ENCODE assay signal across 8 cellular contexts in genomic region chr11:65778901-65779668, GRCh38. TPM values are rescaled to one million over a fixed set of nuclear protein-coding genes. Genes with fewer than 3 reads are reported as not detected.
DNase-seq lines count a peak whose midpoint lies in the region; ATAC-seq, FAIRE-seq and TF ChIP-seq lines count a peak whose summit lies in the region.

No MANE protein-coding gene starts in this region.

- peak overlapping the region; percentile 86 for H3K4me2 ChIP-seq in astrocyte (ENCODE audit: low read length)

- H3K36me3 Mint-ChIP-seq in activated naive CD4-positive, alpha-beta T cell treated with anti-CD3 and anti-CD28 coated beads, Interleukin-2, amount 10 ng/mL, durations not matched to agents 7 days and 5 days: peaks cover 13% of the 10 kb centered on the region
- H3K36me3 Mint-ChIP-seq in astrocyte (ENCODE audit: low read depth, unreplicated experiment): peaks cover 14% of the 10 kb centered on the region

- H3K27ac ChIP-seq in astrocyte (ENCODE audit: low read depth, low read length) (no peak overlapping the region), lower lobe of right lung (peak overlapping the region; percentile 94), upper lobe of left lung (peak overlapping the region; percentile 93 to 99 (median 96))

- H3K9me3 Mint-ChIP-seq in activated naive CD4-positive, alpha-beta T cell treated with anti-CD3 and anti-CD28 coated beads, Interleukin-2, amount 10 ng/mL, durations not matched to agents 7 days and 5 days: no peaks in the 10 kb centered on the region
- H3K9me3 Mint-ChIP-seq in astrocyte (ENCODE audit: unreplicated experiment): no peaks in the 10 kb centered on the region

- ATAC-seq in lower lobe of right lung (no peak), upper lobe of left lung (ENCODE audit: low FRiP score in 2 of 2) (no peak), GM19324 (IDR thresholded peaks at IDR 0.05; ENCODE audit: low FRiP score, unreplicated experiment) (no peak), HG02970 (IDR thresholded peaks at IDR 0.05; ENCODE audit: low FRiP score, unreplicated experiment) (no peak)

- FAIRE-seq in astrocyte (lab: Jason Lieb, UNC): no peak

- H4K20me1 ChIP-seq in astrocyte (ENCODE audit: insufficient read depth, low read length): peaks cover 42% of the 10 kb centered on the region

- H3K27ac Mint-ChIP-seq in activated naive CD4-positive, alpha-beta T cell treated with anti-CD3 and anti-CD28 coated beads, Interleukin-2, amount 10 ng/mL, durations not matched to agents 7 days and 5 days: peak overlapping the region; percentile 11
- no peak overlapping the region for H3K27ac Mint-ChIP-seq in astrocyte (ENCODE audit: unreplicated experiment)

- TF ChIP-seq CTCF in astrocyte (IDR thresholded peaks at IDR 0.05; ENCODE audit: insufficient read depth, low read depth, low read length): no peak
- TF ChIP-seq CTCF in lower lobe of right lung (IDR thresholded peaks at IDR 0.05): no peak
- TF ChIP-seq CTCF in upper lobe of left lung (IDR thresholded peaks at IDR 0.05): no peak

- no peak for DNase-seq in activated naive CD4-positive, alpha-beta T cell treated with anti-CD3 and anti-CD28 coated beads, Interleukin-2, amount 10 ng/mL, durations not matched to agents 7 days and 5 days
- no peak for DNase-seq in activated naive CD4-positive, alpha-beta T cell treated with Interleukin-2 at 50 U/mL for 16 hours
- DNase-seq in astrocyte (ENCODE audit: low read depth) (no peak), lower lobe of right lung (no peak), upper lobe of left lung (peak in 1 of 2 donors; percentile 82), NCI-H446 (lab: John Stamatoyannopoulos, UW) (no peak)

- H3K4me1 ChIP-seq in astrocyte (ENCODE audit: insufficient read depth, low read length): peaks cover 6% of the 10 kb centered on the region
- H3K4me1 ChIP-seq in lower lobe of right lung: peaks cover 56% of the 10 kb centered on the region
- H3K4me1 ChIP-seq in upper lobe of left lung: peaks cover 44 to 70% (median 59%) of the 10 kb centered on the region in 4 donors

- no peak for TF ChIP-seq EP300 in upper lobe of left lung (IDR thresholded peaks at IDR 0.05)

- H3K9me3 ChIP-seq in astrocyte (ENCODE audit: insufficient read depth, low read depth, low read length): no peaks in the 10 kb centered on the region
- no peaks in the 10 kb centered on the region for H3K9me3 ChIP-seq in lower lobe of right lung
- no peaks in the 10 kb centered on the region for H3K9me3 ChIP-seq in upper lobe of left lung

- H3K4me1 Mint-ChIP-seq in activated naive CD4-positive, alpha-beta T cell treated with anti-CD3 and anti-CD28 coated beads, Interleukin-2, amount 10 ng/mL, durations not matched to agents 7 days and 5 days: peaks cover 14% of the 10 kb centered on the region
- H3K4me1 Mint-ChIP-seq in astrocyte (ENCODE audit: low read depth, unreplicated experiment): peaks cover 7% of the 10 kb centered on the region

- H3K4me3 Mint-ChIP-seq in activated naive CD4-positive, alpha-beta T cell treated with anti-CD3 and anti-CD28 coated beads, Interleukin-2, amount 10 ng/mL, durations not matched to agents 7 days and 5 days: peak overlapping the region; percentile 89
- peak overlapping the region; percentile 79 for H3K4me3 Mint-ChIP-seq in astrocyte (ENCODE audit: unreplicated experiment)

- WGBS in upper lobe of left lung, 2 donors: 94 to 96% methylated on average over 11 to 25 of the region's 25 CpGs

- H3K36me3 ChIP-seq in astrocyte (ENCODE audit: insufficient read depth, low read length): no peaks in the 10 kb centered on the region
- peaks cover 36% of the 10 kb centered on the region for H3K36me3 ChIP-seq in lower lobe of right lung
- peaks cover 0 to 31% (median 24%) of the 10 kb centered on the region in 4 donors for H3K36me3 ChIP-seq in upper lobe of left lung

- H3K79me2 ChIP-seq in astrocyte (ENCODE audit: insufficient read depth, low read length): peaks cover 18% of the 10 kb centered on the region

- peaks cover 26% of the 10 kb centered on the region for H3K27me3 Mint-ChIP-seq in activated naive CD4-positive, alpha-beta T cell treated with anti-CD3 and anti-CD28 coated beads, Interleukin-2, amount 10 ng/mL, durations not matched to agents 7 days and 5 days
- H3K27me3 Mint-ChIP-seq in astrocyte (ENCODE audit: low read depth, unreplicated experiment): peaks cover 14% of the 10 kb centered on the region

- CTCF ChIA-PET in activated naive CD4-positive, alpha-beta T cell treated with anti-CD3 and anti-CD28 coated beads, Interleukin-2, amount 10 ng/mL, durations not matched to agents 7 days and 5 days (lab: Charles Lee): interaction anchor here (0.5 to 9.6 kb wide), 37 partner anchors 8 to 385 kb away, joined by 3 to 128 read pairs (median 5); partner anchors contain the start of genes CCDC85B, FIBP, KAT5 and RELA

- H3K27me3 ChIP-seq in astrocyte (ENCODE audit: insufficient read depth, low read length) (no peaks in the 10 kb centered on the region), lower lobe of right lung (ENCODE audit: low read depth) (no peaks in the 10 kb centered on the region), upper lobe of left lung (no peaks in the 10 kb centered on the region)

- H3K4me3 ChIP-seq in astrocyte (ENCODE audit: insufficient read depth, low read depth, low read length) (peak overlapping the region; percentile 73), lower lobe of right lung (peak overlapping the region; percentile 73), upper lobe of left lung (peak overlapping the region; percentile 80 to 98 (median 92))

- H2AFZ ChIP-seq in astrocyte (ENCODE audit: low read depth, low read length): no peak overlapping the region

- TF ChIP-seq POLR2A in upper lobe of left lung (IDR thresholded peaks at IDR 0.05): no peak

- intact Hi-C loops in lower lobe of right lung (cut with DNase I): no loop called here

- no peak overlapping the region for H3K9ac ChIP-seq in astrocyte (ENCODE audit: low read length)

RNA-seq across cellular contexts. Expression of gene AP5B1, which starts 1.7 kb away (rescaled TPM):
- total RNA-seq in astrocyte (10.4 and 10.9 TPM in 2 replicates), lower lobe of right lung (46.3 TPM), upper lobe of left lung (10 to 100 TPM; 24.8 to 66.0 (median 46.8) TPM)

RNA-seq across cellular contexts. Expression of gene OVOL1, which starts 7.8 kb away (rescaled TPM):
- total RNA-seq in astrocyte: 0.22 and 1.0 TPM in 2 replicates
- 0.89 TPM for total RNA-seq in lower lobe of right lung
- 1 to 10 TPM in 2 of 6 donors, under 1 TPM in 4; under 0.01 to 2.2 (median 0.77) TPM for total RNA-seq in upper lobe of left lung

RNA-seq across cellular contexts. Expression of gene SNX32, which starts 54.7 kb away (rescaled TPM):
- total RNA-seq in astrocyte (1.2 and 1.5 TPM in 2 replicates), lower lobe of right lung (0.47 TPM), upper lobe of left lung (under 1 TPM in 2 of 6 donors, not detected in 4; 0.37 to 0.69 TPM)

RNA-seq across cellular contexts. Expression of gene RNASEH2C, which starts 58.5 kb away (rescaled TPM):
- total RNA-seq in astrocyte: 24.7 and 25.0 TPM in 2 replicates
- 44.4 TPM for total RNA-seq in lower lobe of right lung
- 10 to 100 TPM; 35.0 to 81.7 (median 49.1) TPM for total RNA-seq in upper lobe of left lung
